Comparison of ENCODE assay signal across 1 cellular context in the genomic region with DNA sequence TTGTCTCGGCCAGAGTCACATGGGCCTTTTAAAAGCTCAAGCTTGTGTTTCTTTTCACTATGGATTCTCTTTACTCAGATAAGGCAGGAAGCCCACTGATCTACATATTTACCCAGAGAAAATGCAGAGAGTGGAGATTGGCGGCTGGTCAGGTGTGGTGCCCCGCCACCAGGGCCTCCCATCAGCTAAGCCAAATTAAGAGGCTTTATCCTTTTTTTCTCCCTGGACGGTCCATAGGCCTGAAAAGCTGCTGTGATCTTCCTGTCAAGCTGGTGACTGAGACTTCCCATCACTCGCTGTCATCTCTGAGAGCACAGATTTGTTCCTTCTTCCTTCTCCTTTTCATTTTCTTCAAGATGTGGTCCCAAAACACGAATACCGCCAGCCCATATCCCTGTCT.
TF ChIP-seq lines count a peak whose summit lies in the region.

No MANE protein-coding gene starts in this region.

TF ChIP-seq in endothelial cell of umbilical vein, 7 proteins besides CTCF, POLR2A, EP300 and RAD21:
- no peak for TF ChIP-seq FOS (IDR thresholded peaks at IDR 0.05; ENCODE audit: borderline replicate concordance, insufficient read depth, low read length)
- TF ChIP-seq POLR2AphosphoS5 (IDR thresholded peaks at IDR 0.05; ENCODE audit: insufficient read depth, low read depth, low read length) = no peak
- no peak for TF ChIP-seq GATA2 (IDR thresholded peaks at IDR 0.05; ENCODE audit: insufficient read depth, insufficient read length, low read depth, low read length)
- TF ChIP-seq, protein P1, sequence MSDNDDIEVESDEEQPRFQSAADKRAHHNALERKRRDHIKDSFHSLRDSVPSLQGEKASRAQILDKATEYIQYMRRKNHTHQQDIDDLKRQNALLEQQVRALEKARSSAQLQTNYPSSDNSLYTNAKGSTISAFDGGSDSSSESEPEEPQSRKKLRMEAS (IDR thresholded peaks at IDR 0.05; ENCODE audit: insufficient read depth, insufficient read length) = no peak
- TF ChIP-seq EZH2 (IDR thresholded peaks at IDR 0.05; ENCODE audit: borderline replicate concordance, low read depth, low read length, severe bottlenecking) = no peak
- TF ChIP-seq JUN (IDR thresholded peaks at IDR 0.05; ENCODE audit: borderline replicate concordance, insufficient read depth, insufficient read length, low read depth) = no peak
- TF ChIP-seq MYC (IDR thresholded peaks at IDR 0.05; ENCODE audit: low read depth, low read length) = no peak
